11 cellular contexts compared by ENCODE assay signal in genomic region chr1:171052977-171053376, GRCh38. TPM values are rescaled to one million over a fixed set of nuclear protein-coding genes. Genes with fewer than 3 reads are reported as not detected.
"Had no signal": no experiment of that assay in that cellular context is flagged by ENCODE, and none has a peak within 500 bp of the region (broad histone marks: within the 10 kb centered on the region; RNA-seq: fewer than 3 reads in every experiment).

No MANE protein-coding gene starts in this region.

- H3K27ac Mint-ChIP-seq: GM23338, H9, HFFc6 had no signal

- FAIRE-seq: H1, H54 had no signal

- DNase-seq: GM23248, GOT3, H7, H9, HCEC 1CT, HFFc6 had no signal

- H3K9me3 Mint-ChIP-seq: GM23338, HFFc6 had no signal

- H3K4me1 Mint-ChIP-seq: GM23338, H9 had no signal

- H3K4me3 Mint-ChIP-seq: GM23338, H9, HFFc6 had no signal

- H3K4me1 ChIP-seq: HAP-1 had no signal

- H3K36me3 ChIP-seq: HAP-1 had no signal

- H3K9me3 ChIP-seq: HAP-1 had no signal

- H3K27ac ChIP-seq: GM23248 had no signal

- H3K4me3 ChIP-seq: GM23248, GM23338, HAP-1 had no signal

- ATAC-seq: GM23338, HCT116 had no signal

RNA-seq across cellular contexts. Expression of gene FMO3, which starts 37.7 kb away (rescaled TPM):
- total RNA-seq: GM23248, GM23338, H1, H7, H9 had no signal
- polyA plus RNA-seq: GM23248, H1 had no signal
